ENCODE assay signal across 24 cellular contexts in genomic region chr16:12721841-12722467, GRCh38.
DNase-seq lines count a peak whose midpoint lies in the region; ATAC-seq and TF ChIP-seq lines count a peak whose summit lies in the region.
"Had no signal": no experiment of that assay in that cellular context is flagged by ENCODE, and none has a peak within 500 bp of the region (broad histone marks: within the 10 kb centered on the region; RNA-seq: fewer than 3 reads in every experiment).

No MANE protein-coding gene starts in this region.

- H3K36me3 Mint-ChIP-seq in chondrocyte (ENCODE audit: low read depth) = peaks cover 2% of the 10 kb centered on the region

- no peak overlapping the region for H3K4me3 Mint-ChIP-seq in chondrocyte (ENCODE audit: unreplicated experiment)
- H3K4me3 Mint-ChIP-seq: activated CD4-positive, alpha-beta memory T cell treated with anti-CD3 and anti-CD28 coated beads, Interleukin-2, amount 10 ng/mL, durations not matched to agents 7 days and 5 days; activated naive CD4-positive, alpha-beta T cell treated with anti-CD3 and anti-CD28 coated beads, Interleukin-2, amount 10 ng/mL, durations not matched to agents 7 days and 5 days; naive thymus-derived CD4-positive, alpha-beta T cell had no signal

- no peak for ATAC-seq in GM21825 (IDR thresholded peaks at IDR 0.05; ENCODE audit: unreplicated experiment)
- ATAC-seq: naive thymus-derived CD4-positive, alpha-beta T cell; stimulated activated naive CD8-positive, alpha-beta T cell treated with anti-CD3 and anti-CD28 coated beads, Interleukin-15, Interleukin-2, amounts not matched to agents 100 U/mL and 50 U/mL, for 24 hours had no signal

- in situ Hi-C loops in G401 (cut with HindIII; ENCODE audit: low sequenced_read_pairs) = no loop called here

- peaks cover 4% of the 10 kb centered on the region for H3K9me3 Mint-ChIP-seq in chondrocyte (ENCODE audit: low read depth)

- H3K27ac Mint-ChIP-seq in chondrocyte (ENCODE audit: unreplicated experiment) = peak overlapping the region; percentile 65
- H3K27ac Mint-ChIP-seq: activated CD4-positive, alpha-beta memory T cell treated with anti-CD3 and anti-CD28 coated beads, Interleukin-2, amount 10 ng/mL, durations not matched to agents 7 days and 5 days; activated naive CD4-positive, alpha-beta T cell treated with anti-CD3 and anti-CD28 coated beads, Interleukin-2, amount 10 ng/mL, durations not matched to agents 7 days and 5 days; naive thymus-derived CD4-positive, alpha-beta T cell had no signal

- DNase-seq in NCI-H2107 treated with DMSO at 0.1 percent for 48 hours (lab: John Stamatoyannopoulos, UW; ENCODE audit: unreplicated experiment) (peak; percentile 22), NCI-H2107 (lab: John Stamatoyannopoulos, UW) (no peak), chondrocyte (ENCODE audit: low spot score) (no peak), medulla oblongata (ENCODE audit: extremely low spot score) (peak; percentile 55), stromal cell of bone marrow (ENCODE audit: low read depth) (peak; percentile 9), NOMO-1 treated with DMSO at 0.1 percent for 48 hours (lab: John Stamatoyannopoulos, UW; ENCODE audit: unreplicated experiment) (no peak), G401 (ENCODE audit: low spot score) (no peak)
- DNase-seq: 8988T; activated CD4-positive, alpha-beta memory T cell treated with anti-CD3 and anti-CD28 coated beads, Interleukin-2, amount 10 ng/mL, durations not matched to agents 7 days and 5 days; activated naive CD4-positive, alpha-beta T cell treated with anti-CD3 and anti-CD28 coated beads, Interleukin-2, amount 10 ng/mL, durations not matched to agents 7 days and 5 days; KBM-7; naive thymus-derived CD4-positive, alpha-beta T cell; NCI-H1092; NCI-H187 treated with DMSO at 0.1 percent for 48 hours; NCI-H510A treated with DMSO at 0.1 percent for 48 hours; NK-92 treated with Interleukin-12 subunit alpha and Interleukin-12 subunit beta, amount 100 ng/mL, for 24 hours; PC-9; Right ventricle myocardium superior; spleen; stimulated activated CD4-positive, alpha-beta T cell treated with anti-CD3 and anti-CD28 coated beads, Interleukin-2, amount 100 ng/mL, for 24 hours; stimulated activated naive CD8-positive, alpha-beta T cell treated with anti-CD3 and anti-CD28 coated beads, Interleukin-15, Interleukin-2, amounts not matched to agents 100 U/mL and 50 U/mL, for 24 hours; thyroid gland; uterus had no signal

- no peak for TF ChIP-seq CTCF in chondrocyte (IDR thresholded peaks at IDR 0.05)

- H3K27me3 Mint-ChIP-seq in chondrocyte (ENCODE audit: low read depth) = no peaks in the 10 kb centered on the region
- H3K27me3 Mint-ChIP-seq: activated CD4-positive, alpha-beta memory T cell treated with anti-CD3 and anti-CD28 coated beads, Interleukin-2, amount 10 ng/mL, durations not matched to agents 7 days and 5 days; activated naive CD4-positive, alpha-beta T cell treated with anti-CD3 and anti-CD28 coated beads, Interleukin-2, amount 10 ng/mL, durations not matched to agents 7 days and 5 days; naive thymus-derived CD4-positive, alpha-beta T cell had no signal

- peaks cover 28% of the 10 kb centered on the region for H3K4me1 Mint-ChIP-seq in chondrocyte (ENCODE audit: low read depth)
- H3K4me1 Mint-ChIP-seq: activated CD4-positive, alpha-beta memory T cell treated with anti-CD3 and anti-CD28 coated beads, Interleukin-2, amount 10 ng/mL, durations not matched to agents 7 days and 5 days; activated naive CD4-positive, alpha-beta T cell treated with anti-CD3 and anti-CD28 coated beads, Interleukin-2, amount 10 ng/mL, durations not matched to agents 7 days and 5 days had no signal

Comparison
In these comparisons a context has a peak if more than half of its experiments do, and no peak if none do; other contexts are left out.
1. DNase-seq: peak in NCI-H2107 treated with DMSO at 0.1 percent for 48 hours (single experiment), medulla oblongata (single experiment) and stromal cell of bone marrow (single experiment); none in NCI-H2107 (single experiment), chondrocyte (single experiment), NOMO-1 treated with DMSO at 0.1 percent for 48 hours (single experiment) and G401 (single experiment).